ENCODE assay signal across 12 cellular contexts in the genomic region with DNA sequence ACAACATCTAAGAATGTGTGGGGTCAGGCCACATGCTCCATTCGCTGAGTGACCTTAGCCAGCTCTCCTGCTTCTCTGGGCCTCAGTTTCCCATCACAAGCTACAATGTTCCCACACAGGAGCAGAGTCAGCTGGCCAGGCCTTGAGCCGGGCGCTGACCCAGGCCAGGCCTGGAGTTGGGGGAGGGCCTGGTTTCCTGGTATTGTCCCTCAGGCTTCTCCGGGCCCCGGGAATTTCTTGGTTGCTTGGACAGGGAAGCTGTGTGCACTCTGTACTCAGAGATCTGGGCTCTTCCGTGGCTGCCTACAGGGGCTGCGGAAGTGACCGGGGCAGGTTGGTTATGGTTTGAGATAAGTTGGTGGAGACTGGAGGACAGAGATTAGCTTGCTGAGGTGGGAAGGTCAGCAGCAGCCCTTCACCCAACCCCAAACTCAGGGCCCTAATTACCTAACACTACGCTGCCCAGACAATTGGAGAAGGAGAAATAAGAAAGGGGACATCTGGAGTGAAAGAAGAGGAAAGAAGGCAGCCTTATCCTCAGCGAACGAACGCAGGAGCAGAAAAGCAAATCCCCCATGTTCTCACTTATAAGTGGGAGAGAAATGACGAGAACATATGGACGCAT. TPM values are rescaled to one million over a fixed set of nuclear protein-coding genes. Genes with fewer than 3 reads are reported as not detected.
DNase-seq lines count a peak whose midpoint lies in the region; ATAC-seq and TF ChIP-seq lines count a peak whose summit lies in the region.
"Had no signal": no experiment of that assay in that cellular context is flagged by ENCODE, and none has a peak within 500 bp of the region (broad histone marks: within the 10 kb centered on the region; RNA-seq: fewer than 3 reads in every experiment).

No MANE protein-coding gene starts in this region.

- TF ChIP-seq CTCF in GM23338 (conservative IDR thresholded peaks at IDR 0.05; ENCODE audit: low read depth in 2 of 2) (no peak), psoas muscle (IDR thresholded peaks at IDR 0.05) (no peak)

- H3K27ac Mint-ChIP-seq in GM23338: 0 out of 2 replicates have a peak overlapping the region, but pooled peaks have one; percentile 42
- H3K27ac Mint-ChIP-seq: activated naive CD8-positive, alpha-beta T cell treated with anti-CD3 and anti-CD28 coated beads for 36 hours had no signal

- H3K4me1 ChIP-seq in GM23338 (ENCODE audit: insufficient read depth): no peaks in the 10 kb centered on the region; the same call in 1 of the 2 replicates
- H3K4me1 ChIP-seq in right cardiac atrium (ENCODE audit: control insufficient read depth, insufficient read depth, low read length): peaks cover 17% of the 10 kb centered on the region
- H3K4me1 ChIP-seq in psoas muscle: peaks cover 15% of the 10 kb centered on the region

- H3K36me3 Mint-ChIP-seq in GM23338 (ENCODE audit: low read depth): no peaks in the 10 kb centered on the region
- H3K36me3 Mint-ChIP-seq: activated naive CD8-positive, alpha-beta T cell treated with anti-CD3 and anti-CD28 coated beads for 36 hours had no signal

- WGBS in right cardiac atrium: 31% methylated on average over 14 of the region's 14 CpGs
- WGBS in psoas muscle, 3 donors: 70 to 73% (median 72%) methylated on average over 14 of the region's 14 CpGs

- H3K4me3 Mint-ChIP-seq in GM23338: no peak overlapping the region
- H3K4me3 Mint-ChIP-seq: activated naive CD8-positive, alpha-beta T cell treated with anti-CD3 and anti-CD28 coated beads for 36 hours had no signal

- H3K9me3 Mint-ChIP-seq in GM23338: no peaks in the 10 kb centered on the region
- H3K9me3 Mint-ChIP-seq: activated naive CD8-positive, alpha-beta T cell treated with anti-CD3 and anti-CD28 coated beads for 36 hours had no signal

- no peaks in the 10 kb centered on the region for H3K9me2 ChIP-seq in GM23338 (ENCODE audit: insufficient read depth)

- peaks cover 5% of the 10 kb centered on the region; the same call in 2 of the 3 replicates for H3K4me1 Mint-ChIP-seq in GM23338
- H3K4me1 Mint-ChIP-seq: activated naive CD8-positive, alpha-beta T cell treated with anti-CD3 and anti-CD28 coated beads for 36 hours had no signal

- H3K27me3 ChIP-seq in GM23338 (ENCODE audit: insufficient read depth): no peaks in the 10 kb centered on the region
- H3K27me3 ChIP-seq in right cardiac atrium (ENCODE audit: control insufficient read depth, insufficient read depth): no peaks in the 10 kb centered on the region
- H3K27me3 ChIP-seq in psoas muscle (ENCODE audit: insufficient read depth in 3 of 3, low read length in 2 of 3): no peaks in the 10 kb centered on the region

- H3K27me3 Mint-ChIP-seq in GM23338 (ENCODE audit: insufficient read depth, low read depth, poor library complexity): peaks cover 4% of the 10 kb centered on the region

- H4K20me1 ChIP-seq in GM23338 (replicated peaks; ENCODE audit: insufficient read depth): no peaks in the 10 kb centered on the region; the same call in 1 of the 2 replicates

- H3K4me3 ChIP-seq in GM23338: no peak overlapping the region
- no peak overlapping the region for H3K4me3 ChIP-seq in right cardiac atrium (ENCODE audit: low read length)
- H3K4me3 ChIP-seq in psoas muscle: no peak overlapping the region
- H3K4me3 ChIP-seq: GM23248 had no signal

- H2AFZ ChIP-seq in GM23338: no peak overlapping the region
- H2AFZ ChIP-seq: GM23248 had no signal

- no peak overlapping the region for H3K4me2 ChIP-seq in GM23338

- intact Hi-C loops in right cardiac atrium (cut with DNase I): no loop called here
- intact Hi-C loops in psoas muscle (cut with DNase I): no loop called here

- H3K9me3 ChIP-seq in right cardiac atrium (ENCODE audit: control insufficient read depth, low read length): no peaks in the 10 kb centered on the region
- H3K9me3 ChIP-seq in psoas muscle: no peaks in the 10 kb centered on the region

- no peaks in the 10 kb centered on the region for H3K79me2 ChIP-seq in GM23338 (replicated peaks; ENCODE audit: insufficient read depth)

- H3K27ac ChIP-seq in GM23338 (ENCODE audit: low read depth): no peak overlapping the region
- peak overlapping the region; percentile 30 for H3K27ac ChIP-seq in caudate nucleus (ENCODE audit: low read depth, low read length)
- H3K27ac ChIP-seq in right cardiac atrium (ENCODE audit: low read length): peak overlapping the region; percentile 84
- H3K27ac ChIP-seq in psoas muscle: peak overlapping the region; percentile 63
- H3K27ac ChIP-seq: GM23248 had no signal

- DNase-seq in GM23338 (ENCODE audit: low spot score) (no peak), caudate nucleus (lab: John Stamatoyannopoulos, UW) (peak in 1 of 61 donors; percentile 26), right cardiac atrium (peak; percentile 74 to 85 (median 84)), psoas muscle (no peak), T-helper 1 cell (no peak)
- DNase-seq: activated naive CD8-positive, alpha-beta T cell treated with anti-CD3 and anti-CD28 coated beads for 36 hours; DMS153; effector CD4-positive, alpha-beta T cell; GM23248 had no signal

- no peaks in the 10 kb centered on the region for H3F3A ChIP-seq in GM23338 (replicated peaks; ENCODE audit: low read depth)

- no peaks in the 10 kb centered on the region for H3K36me3 ChIP-seq in GM23338 (ENCODE audit: insufficient read depth)
- H3K36me3 ChIP-seq in psoas muscle (ENCODE audit: insufficient read depth in 1 of 2, low read depth in 1 of 2): peaks cover 0 to 58% of the 10 kb centered on the region in 2 donors

- no peak for ATAC-seq in GM23338
- ATAC-seq in right cardiac atrium: peak; percentile 62 to 70
- no peak for ATAC-seq in psoas muscle
- no peak for ATAC-seq in GM18868 (IDR thresholded peaks at IDR 0.05; ENCODE audit: unreplicated experiment)
- no peak for ATAC-seq in GM19452 (IDR thresholded peaks at IDR 0.05; ENCODE audit: unreplicated experiment)
- ATAC-seq in HG03469 (IDR thresholded peaks at IDR 0.05; ENCODE audit: unreplicated experiment): no peak

TF ChIP-seq in GM23338, 12 proteins besides CTCF, POLR2A, EP300 and RAD21 (continues in another document):
- TF ChIP-seq STAT1 (IDR thresholded peaks at IDR 0.05; ENCODE audit: unreplicated experiment) (no peak), ZNF331 (CRISPR knock-in tag; IDR thresholded peaks at IDR 0.05; ENCODE audit: low read depth) (no peak), ZNF114 (CRISPR knock-in tag; IDR thresholded peaks at IDR 0.05) (no peak)
- TF ChIP-seq, protein P1, sequence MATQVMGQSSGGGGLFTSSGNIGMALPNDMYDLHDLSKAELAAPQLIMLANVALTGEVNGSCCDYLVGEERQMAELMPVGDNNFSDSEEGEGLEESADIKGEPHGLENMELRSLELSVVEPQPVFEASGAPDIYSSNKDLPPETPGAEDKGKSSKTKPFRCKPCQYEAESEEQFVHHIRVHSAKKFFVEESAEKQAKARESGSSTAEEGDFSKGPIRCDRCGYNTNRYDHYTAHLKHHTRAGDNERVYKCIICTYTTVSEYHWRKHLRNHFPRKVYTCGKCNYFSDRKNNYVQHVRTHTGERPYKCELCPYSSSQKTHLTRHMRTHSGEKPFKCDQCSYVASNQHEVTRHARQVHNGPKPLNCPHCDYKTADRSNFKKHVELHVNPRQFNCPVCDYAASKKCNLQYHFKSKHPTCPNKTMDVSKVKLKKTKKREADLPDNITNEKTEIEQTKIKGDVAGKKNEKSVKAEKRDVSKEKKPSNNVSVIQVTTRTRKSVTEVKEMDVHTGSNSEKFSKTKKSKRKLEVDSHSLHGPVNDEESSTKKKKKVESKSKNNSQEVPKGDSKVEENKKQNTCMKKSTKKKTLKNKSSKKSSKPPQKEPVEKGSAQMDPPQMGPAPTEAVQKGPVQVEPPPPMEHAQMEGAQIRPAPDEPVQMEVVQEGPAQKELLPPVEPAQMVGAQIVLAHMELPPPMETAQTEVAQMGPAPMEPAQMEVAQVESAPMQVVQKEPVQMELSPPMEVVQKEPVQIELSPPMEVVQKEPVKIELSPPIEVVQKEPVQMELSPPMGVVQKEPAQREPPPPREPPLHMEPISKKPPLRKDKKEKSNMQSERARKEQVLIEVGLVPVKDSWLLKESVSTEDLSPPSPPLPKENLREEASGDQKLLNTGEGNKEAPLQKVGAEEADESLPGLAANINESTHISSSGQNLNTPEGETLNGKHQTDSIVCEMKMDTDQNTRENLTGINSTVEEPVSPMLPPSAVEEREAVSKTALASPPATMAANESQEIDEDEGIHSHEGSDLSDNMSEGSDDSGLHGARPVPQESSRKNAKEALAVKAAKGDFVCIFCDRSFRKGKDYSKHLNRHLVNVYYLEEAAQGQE (IDR thresholded peaks at IDR 0.05; ENCODE audit: unreplicated experiment): no peak

RNA-seq across cellular contexts. Expression of a gene that starts 6.3 kb away (rescaled TPM):
- 0.19 and 1.0 TPM in 2 replicates for total RNA-seq in GM23338 (2014; rRNA removed; shearing (Covaris generic))
- polyA plus RNA-seq in GM23338 (2016; fragmentation: Nextera tagmentation; extraction: Ambion mirVana) (0.45 and 0.49 TPM in 2 replicates), right cardiac atrium (447 TPM), psoas muscle (100 to 1,000 TPM in 1 of 3 donors, 10 to 100 TPM in 2; 23.6 to 168 (median 57.4) TPM)
- total RNA-seq in right cardiac atrium (1,000 to 10,000 TPM in 3 of 4 donors, 100 to 1,000 TPM in 1; 963 to 1,731 (median 1,257) TPM), psoas muscle (100 to 1,000 TPM in 3 of 4 donors, 10 to 100 TPM in 1; 38.0 to 235 (median 134) TPM)
- total RNA-seq: activated naive CD8-positive, alpha-beta T cell treated with anti-CD3 and anti-CD28 coated beads for 36 hours had no signal

Comparison
In these comparisons a context has a peak if more than half of its experiments do, and no peak if none do; other contexts are left out.
1. ATAC-seq: peak in right cardiac atrium (2 of 2); none in GM23338 (single experiment), psoas muscle (0 of 4), GM18868 (single experiment), GM19452 (single experiment) and HG03469 (single experiment).
2. DNase-seq: peak in right cardiac atrium (3 of 3); none in GM23338 (single experiment), psoas muscle (0 of 2) and T-helper 1 cell (0 of 5).
3. RNA of a gene that starts 6.3 kb away (total RNA-seq): 963 to 1,731 TPM in right cardiac atrium and 38.0 to 235 TPM in psoas muscle; 0.19 to 1.0 TPM in GM23338; every median in the first group is over 10 times any median in the second.